ENCODE assay signal across 8 cellular contexts in the genomic region with DNA sequence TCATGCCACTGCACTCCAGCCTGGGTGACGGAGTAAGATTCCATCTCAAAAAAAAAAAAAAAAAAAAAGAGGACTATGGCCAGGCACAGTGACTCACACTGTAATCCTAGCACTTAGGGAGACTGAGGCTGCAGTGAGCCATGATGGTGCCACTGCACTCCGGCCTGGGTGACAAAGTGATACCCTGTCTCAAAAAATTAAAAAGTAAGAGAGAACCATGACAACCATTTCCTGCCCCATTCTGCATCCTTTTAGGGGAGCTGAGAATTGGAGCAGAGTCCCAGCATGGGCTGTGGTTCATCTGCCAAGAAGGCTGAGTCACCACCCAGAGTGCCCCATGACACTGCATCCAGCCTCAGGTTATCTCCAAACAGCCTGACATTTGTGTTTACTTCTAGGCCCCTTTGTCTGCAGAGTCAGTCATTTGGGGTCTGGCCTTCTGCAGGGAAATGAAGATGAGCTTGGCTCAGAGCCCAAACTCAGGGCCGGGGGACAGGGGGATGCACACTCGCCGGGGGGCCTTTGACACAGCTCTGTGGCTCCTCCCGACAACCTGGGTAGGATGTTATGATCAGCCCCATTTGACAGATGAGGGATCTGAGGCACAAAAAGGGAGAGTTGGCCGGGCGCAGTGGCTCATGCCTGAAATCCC. TPM values are rescaled to one million over a fixed set of nuclear protein-coding genes. Genes with fewer than 3 reads are reported as not detected.
DNase-seq lines count a peak whose midpoint lies in the region; ATAC-seq and TF ChIP-seq lines count a peak whose summit lies in the region.

No MANE protein-coding gene starts in this region.

- H3K4me3 ChIP-seq in lung (no peak overlapping the region), WERI-Rb-1 (ENCODE audit: low read depth, low read length) (no peak overlapping the region)

- peaks cover 5% of the 10 kb centered on the region for H3K27me3 Mint-ChIP-seq in brain

- peaks cover 0 to 2% (median 0%) of the 10 kb centered on the region in 5 experiments for H3K9me3 Mint-ChIP-seq in brain

- peak; percentile 84 for DNase-seq in GM03348 (ENCODE audit: low spot score)
- peak; percentile 42 for DNase-seq in NCI-H1694 (lab: John Stamatoyannopoulos, UW)
- DNase-seq in lung (ENCODE audit: low spot score), result no peak
- no peak for DNase-seq in WERI-Rb-1
- no peak for DNase-seq in NCI-H2029 (lab: John Stamatoyannopoulos, UW)
- DNase-seq in GM20000 (ENCODE audit: low spot score), result no peak

- H3K36me3 ChIP-seq in lung (ENCODE audit: control insufficient read depth in 2 of 2, insufficient read depth in 2 of 2, low read length in 2 of 2), result no peaks in the 10 kb centered on the region
- H3K36me3 ChIP-seq in WERI-Rb-1, result no peaks in the 10 kb centered on the region

- H3K27ac ChIP-seq in lung (ENCODE audit: low read depth in 1 of 2, low read length in 1 of 2), result peak overlapping the region; percentile 2 to 51
- H3K27ac ChIP-seq in WERI-Rb-1, result no peak overlapping the region

- TF ChIP-seq CTCF in brain (conservative IDR thresholded peaks at IDR 0.05) (no peak), lung (IDR thresholded peaks at IDR 0.05; ENCODE audit: control extremely low read depth, extremely low read depth) (no peak), WERI-Rb-1 (IDR thresholded peaks at IDR 0.05; ENCODE audit: low read depth, low read length) (no peak), GM20000 (IDR thresholded peaks at IDR 0.05; ENCODE audit: extremely low read depth, missing control alignments) (no peak)

- H3K9me3 ChIP-seq in lung (ENCODE audit: control insufficient read depth in 2 of 2, insufficient read depth in 1 of 2, low read length in 1 of 2) (no peaks in the 10 kb centered on the region), WERI-Rb-1 (ENCODE audit: severe bottlenecking) (no peaks in the 10 kb centered on the region)

- peak; percentile 35 for ATAC-seq in lung (ENCODE audit: insufficient read depth, low FRiP score)
- no peak for ATAC-seq in HG03342 (IDR thresholded peaks at IDR 0.05; ENCODE audit: unreplicated experiment)

- H3K27me3 ChIP-seq in lung (ENCODE audit: control insufficient read depth, insufficient read depth) (no peaks in the 10 kb centered on the region), WERI-Rb-1 (ENCODE audit: insufficient read depth, low read depth, severe bottlenecking) (no peaks in the 10 kb centered on the region)

- peak overlapping the region in 2 of 5 experiments; percentile 12 to 18 for H3K4me3 Mint-ChIP-seq in brain

- peaks cover 3% of the 10 kb centered on the region for H3K36me3 Mint-ChIP-seq in brain

- H3K4me1 ChIP-seq in lung (ENCODE audit: control insufficient read depth in 2 of 2, insufficient read depth in 2 of 2, low read length in 2 of 2), result peaks cover 0 to 2% of the 10 kb centered on the region in 2 donors

- H3K4me1 Mint-ChIP-seq in brain, result peaks cover 68% of the 10 kb centered on the region

- peak overlapping the region; percentile 63 to 91 (median 89) for H3K27ac Mint-ChIP-seq in brain

- 65% methylated on average over 8 of the region's 8 CpGs for WGBS in lung, 2 donors

RNA-seq across cellular contexts. Expression of a gene that starts 4.7 kb away (rescaled TPM):
- polyA plus RNA-seq in brain (ENCODE audit: insufficient read depth, low read depth, low replicate concordance) (9.6 TPM), lung (1 to 10 TPM; 3.3 to 5.6 TPM)
- total RNA-seq in lung, result 1 to 10 TPM; 1.4 to 8.1 TPM

RNA-seq across cellular contexts. Expression of a gene that starts 21.3 kb away (rescaled TPM):
- polyA plus RNA-seq in brain (ENCODE audit: insufficient read depth, low read depth, low replicate concordance) (39.3 TPM), lung (10 to 100 TPM; 31.0 to 48.6 TPM)
- total RNA-seq in lung, result 10 to 100 TPM; 12.1 to 65.9 TPM

RNA-seq across cellular contexts. Expression of a gene that starts 24.1 kb away (rescaled TPM):
- polyA plus RNA-seq in brain (ENCODE audit: insufficient read depth, low read depth, low replicate concordance) (65.2 TPM), lung (10 to 100 TPM; 32.7 to 55.3 TPM)
- 10 to 100 TPM; 23.0 to 62.2 TPM for total RNA-seq in lung

RNA-seq across cellular contexts. Expression of a gene that starts 55.3 kb away (rescaled TPM):
- polyA plus RNA-seq in brain (ENCODE audit: insufficient read depth, low read depth, low replicate concordance), result 27.0 TPM
- total RNA-seq in lung, result 10 to 100 TPM; 13.6 to 42.7 TPM
- polyA plus RNA-seq in lung, result 10 to 100 TPM; 21.1 to 40.0 TPM

RNA-seq across cellular contexts. Expression of a gene that starts 55.6 kb away (rescaled TPM):
- polyA plus RNA-seq in brain (ENCODE audit: insufficient read depth, low read depth, low replicate concordance) (399 TPM), lung (100 to 1,000 TPM; 149 to 189 TPM)
- total RNA-seq in lung, result 100 to 1,000 TPM; 200 to 235 TPM

Comparison
In these comparisons a context has a peak if more than half of its experiments do, and no peak if none do; other contexts are left out.
1. DNase-seq: peak in GM03348 (single experiment) and NCI-H1694 (single experiment); none in lung (single experiment), WERI-Rb-1 (single experiment), NCI-H2029 (single experiment) and GM20000 (single experiment).